ENCODE assay signal across 14 cellular contexts in the genomic region with DNA sequence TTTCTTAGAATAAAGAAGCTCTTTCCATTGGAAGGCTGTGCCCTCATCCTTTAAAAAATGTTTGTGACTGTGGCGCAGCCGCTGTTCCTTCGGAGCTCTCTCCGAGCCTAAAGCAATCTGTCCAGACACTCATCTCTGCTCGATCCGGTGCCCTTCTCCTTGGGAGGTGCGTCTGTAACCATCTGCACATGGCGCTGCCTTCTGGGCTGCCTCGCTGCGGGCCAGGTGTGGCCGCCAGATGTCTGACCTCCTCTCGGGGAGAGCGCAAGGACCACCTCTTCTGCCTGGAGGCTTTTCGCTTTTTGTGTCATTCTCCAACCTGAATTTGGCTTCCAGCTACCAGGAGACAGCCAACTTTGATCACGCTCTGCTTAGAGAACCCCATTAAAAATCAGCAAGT.
DNase-seq lines count a peak whose midpoint lies in the region; TF ChIP-seq lines count a peak whose summit lies in the region.
"Had no signal": no experiment of that assay in that cellular context is flagged by ENCODE, and none has a peak within 500 bp of the region (broad histone marks: within the 10 kb centered on the region; RNA-seq: fewer than 3 reads in every experiment).

No MANE protein-coding gene starts in this region.

- WGBS in testis, 2 donors, result 65 to 76% methylated on average over 15 of the region's 15 CpGs
- 92% methylated on average over 15 of the region's 15 CpGs for WGBS in thyroid gland, 2 donors

- TF ChIP-seq CTCF in testis (IDR thresholded peaks at IDR 0.05), result no peak
- TF ChIP-seq CTCF in thyroid gland (IDR thresholded peaks at IDR 0.05), result no peak

- intact Hi-C loops in testis (cut with DNase I; ENCODE audit: low total_unique reads), result no loop called here
- intact Hi-C loops in thyroid gland (cut with DNase I), result no loop called here

- H3K36me3 ChIP-seq in adipocyte (ENCODE audit: control insufficient read depth, insufficient read depth, low read length, severe bottlenecking), result no peaks in the 10 kb centered on the region
- H3K36me3 ChIP-seq in testis (ENCODE audit: low read depth, missing control alignments), result no peaks in the 10 kb centered on the region
- H3K36me3 ChIP-seq in thyroid gland, result no peaks in the 10 kb centered on the region

- H3K27ac ChIP-seq in testis, result peak overlapping the region in 1 of 2 donors; percentile 33
- H3K27ac ChIP-seq in thyroid gland, result no peak overlapping the region
- H3K27ac ChIP-seq: GM23248 had no signal

- H3K4me1 ChIP-seq in adipocyte (ENCODE audit: control insufficient read depth, insufficient read depth, low read length) (no peaks in the 10 kb centered on the region), testis (peaks cover 35% of the 10 kb centered on the region), thyroid gland (no peaks in the 10 kb centered on the region)

- H3K4me3 ChIP-seq in adipocyte (ENCODE audit: low read length), result no peak overlapping the region
- peak overlapping the region; percentile 1 to 2 for H3K4me3 ChIP-seq in testis
- H3K4me3 ChIP-seq in thyroid gland (replicated peaks in 1 of 3), result no peak overlapping the region
- H3K4me3 ChIP-seq: GM23248 had no signal

- peaks cover 3% of the 10 kb centered on the region for H3K9me3 ChIP-seq in adipocyte (ENCODE audit: control insufficient read depth, low read length)
- no peaks in the 10 kb centered on the region for H3K9me3 ChIP-seq in testis
- no peaks in the 10 kb centered on the region for H3K9me3 ChIP-seq in thyroid gland

- TF ChIP-seq POLR2A in testis (IDR thresholded peaks at IDR 0.05) (no peak), thyroid gland (IDR thresholded peaks at IDR 0.05) (no peak)

- H3K27me3 ChIP-seq in adipocyte (replicated peaks; ENCODE audit: control insufficient read depth, insufficient read depth, low read length) (peaks cover 46% of the 10 kb centered on the region), testis (no peaks in the 10 kb centered on the region), thyroid gland (no peaks in the 10 kb centered on the region)

- DNase-seq in DMS79 (lab: John Stamatoyannopoulos, UW) (peak; percentile 47), NCI-H2171 (lab: John Stamatoyannopoulos, UW) (peak; percentile 90), adipocyte (ENCODE audit: low read depth) (peak; percentile 9), testis (no peak), retina (no peak), thyroid gland (no peak), 8988T (no peak)
- DNase-seq: GM23248, KBM-7, NCI-H1436, NCI-H2029 treated with DMSO at 0.1 percent for 48 hours, NCI-H526, OCI-M1, SIG-M5 had no signal

- H3K9ac ChIP-seq in adipocyte (ENCODE audit: low read length), result no peak overlapping the region
- H3K9ac ChIP-seq: GM23248 had no signal

Comparison
In these comparisons a context has a peak if more than half of its experiments do, and no peak if none do; other contexts are left out.
1. DNase-seq: peak in DMS79 (single experiment), NCI-H2171 (single experiment) and adipocyte (single experiment); none in testis (single experiment), retina (single experiment), thyroid gland (0 of 2) and 8988T (single experiment).
2. H3K4me3 ChIP-seq: peak in testis (2 of 2); none in adipocyte (single experiment) and thyroid gland (0 of 3).